9 cellular contexts compared by ENCODE assay signal in genomic region chr1:25774921-25775774, GRCh38. TPM values are rescaled to one million over a fixed set of nuclear protein-coding genes. Genes with fewer than 3 reads are reported as not detected.
A peak's percentile ranks its signal among the peaks of the same experiment; 100 is the strongest.
DNase-seq lines count a peak whose midpoint lies in the region; ATAC-seq and TF ChIP-seq lines count a peak whose summit lies in the region.
"Had no signal": no experiment of that assay in that cellular context is flagged by ENCODE, and none has a peak within 500 bp of the region (broad histone marks: within the 10 kb centered on the region; RNA-seq: fewer than 3 reads in every experiment).

No MANE protein-coding gene starts in this region.

- intact Hi-C loops in CD8-positive, alpha-beta T cell (cut with DNase I, micrococcal nuclease), result loop anchor here (1.0 to 5.0 kb wide), 13 partner anchors 9 to 345 kb away; partner anchors contain the start of genes MACO1 (in 1 of the 2), MAN1C1 (in 1 of the 2) and MTFR1L (in 1 of the 2)
- intact Hi-C loops in lower lobe of right lung (cut with DNase I), result no loop called here

- ATAC-seq in CD8-positive, alpha-beta T cell, result peak; percentile 86
- ATAC-seq in activated CD8-positive, alpha-beta memory T cell treated with anti-CD3 and anti-CD28 coated beads, Interleukin-2, amount 10 ng/mL, durations not matched to agents 7 days and 5 days, result peak; percentile 83
- ATAC-seq in lower lobe of right lung (peak; percentile 15 to 17), GM21367 (IDR thresholded peaks at IDR 0.05; ENCODE audit: unreplicated experiment) (no peak), HG03442 (IDR thresholded peaks at IDR 0.05; ENCODE audit: unreplicated experiment) (no peak), HG02840 (IDR thresholded peaks at IDR 0.05; ENCODE audit: low FRiP score, unreplicated experiment) (no peak)

- peak overlapping the region; percentile 92 for H3K27ac ChIP-seq in CD8-positive, alpha-beta T cell (ENCODE audit: low read depth, low read length)
- no peak overlapping the region for H3K27ac ChIP-seq in lower lobe of right lung
- peak overlapping the region; percentile 13 for H3K27ac ChIP-seq in temporal lobe (ENCODE audit: low read depth, low read length)

- H3K4me3 Mint-ChIP-seq in CD8-positive, alpha-beta T cell, result peak overlapping the region; percentile 83
- peak overlapping the region; percentile 6 for H3K4me3 Mint-ChIP-seq in activated CD8-positive, alpha-beta memory T cell treated with anti-CD3 and anti-CD28 coated beads, Interleukin-2, amount 10 ng/mL, durations not matched to agents 7 days and 5 days
- H3K4me3 Mint-ChIP-seq: natural killer cell treated with Interleukin-12 subunit alpha and Interleukin-12 subunit beta and Interleukin-15 and Interleukin-18, amount 100 ng/mL, for 72 hours had no signal

- H3K27me3 Mint-ChIP-seq in CD8-positive, alpha-beta T cell (ENCODE audit: low read depth), result no peaks in the 10 kb centered on the region
- peaks cover 7% of the 10 kb centered on the region for H3K27me3 Mint-ChIP-seq in activated CD8-positive, alpha-beta memory T cell treated with anti-CD3 and anti-CD28 coated beads, Interleukin-2, amount 10 ng/mL, durations not matched to agents 7 days and 5 days

- H3K4me3 ChIP-seq in CD8-positive, alpha-beta T cell (ENCODE audit: low read depth, low read length), result peak overlapping the region; percentile 59
- H3K4me3 ChIP-seq in lower lobe of right lung, result no peak overlapping the region

- POLR2A ChIA-PET in CD8-positive, alpha-beta T cell (lab: Charles Lee), result interaction anchor here (0.6 to 2.9 kb wide), 31 partner anchors 9 to 796 kb away, joined by 3 to 16 read pairs (median 5); partner anchors contain the start of genes MACO1, MAN1C1, MTFR1L and SELENON

- H3K36me3 ChIP-seq in CD8-positive, alpha-beta T cell (ENCODE audit: insufficient read depth, low read length), result peaks cover 17% of the 10 kb centered on the region
- H3K36me3 ChIP-seq in lower lobe of right lung, result peaks cover 24% of the 10 kb centered on the region

- peak overlapping the region; percentile 99 for H3K27ac Mint-ChIP-seq in CD8-positive, alpha-beta T cell
- H3K27ac Mint-ChIP-seq in activated CD8-positive, alpha-beta memory T cell treated with anti-CD3 and anti-CD28 coated beads, Interleukin-2, amount 10 ng/mL, durations not matched to agents 7 days and 5 days, result peak overlapping the region; percentile 39

- DNase-seq in CD8-positive, alpha-beta T cell, result peak; percentile 60 to 96 (median 84)
- DNase-seq in NCI-H2107 (lab: John Stamatoyannopoulos, UW) (peak; percentile 42), lower lobe of right lung (no peak)
- DNase-seq in activated CD8-positive, alpha-beta memory T cell treated with anti-CD3 and anti-CD28 coated beads, Interleukin-2, amount 10 ng/mL, durations not matched to agents 7 days and 5 days, result peak; percentile 86

- no peaks in the 10 kb centered on the region for H3K9me3 Mint-ChIP-seq in CD8-positive, alpha-beta T cell
- no peaks in the 10 kb centered on the region for H3K9me3 Mint-ChIP-seq in activated CD8-positive, alpha-beta memory T cell treated with anti-CD3 and anti-CD28 coated beads, Interleukin-2, amount 10 ng/mL, durations not matched to agents 7 days and 5 days (ENCODE audit: low read depth)
- H3K9me3 Mint-ChIP-seq: natural killer cell treated with Interleukin-12 subunit alpha and Interleukin-12 subunit beta and Interleukin-15 and Interleukin-18, amount 100 ng/mL, for 72 hours had no signal

- H3K4me1 Mint-ChIP-seq in CD8-positive, alpha-beta T cell (ENCODE audit: low read depth), result peaks cover 76% of the 10 kb centered on the region
- H3K4me1 Mint-ChIP-seq in activated CD8-positive, alpha-beta memory T cell treated with anti-CD3 and anti-CD28 coated beads, Interleukin-2, amount 10 ng/mL, durations not matched to agents 7 days and 5 days, result peaks cover 21% of the 10 kb centered on the region

- no peaks in the 10 kb centered on the region for H3K27me3 ChIP-seq in CD8-positive, alpha-beta T cell (ENCODE audit: insufficient read depth, low read length)
- H3K27me3 ChIP-seq in lower lobe of right lung (ENCODE audit: low read depth), result no peaks in the 10 kb centered on the region

- no peak for TF ChIP-seq CTCF in CD8-positive, alpha-beta T cell (IDR thresholded peaks at IDR 0.05)
- TF ChIP-seq CTCF in lower lobe of right lung (IDR thresholded peaks at IDR 0.05), result no peak

- peaks cover 63% of the 10 kb centered on the region for H3K4me1 ChIP-seq in CD8-positive, alpha-beta T cell (ENCODE audit: insufficient read depth, low read length)
- peaks cover 22% of the 10 kb centered on the region for H3K4me1 ChIP-seq in lower lobe of right lung

- no peaks in the 10 kb centered on the region for H3K9me3 ChIP-seq in CD8-positive, alpha-beta T cell (ENCODE audit: low read length)
- H3K9me3 ChIP-seq in lower lobe of right lung, result no peaks in the 10 kb centered on the region

- peaks cover 49% of the 10 kb centered on the region for H3K36me3 Mint-ChIP-seq in CD8-positive, alpha-beta T cell
- H3K36me3 Mint-ChIP-seq in activated CD8-positive, alpha-beta memory T cell treated with anti-CD3 and anti-CD28 coated beads, Interleukin-2, amount 10 ng/mL, durations not matched to agents 7 days and 5 days, result no peaks in the 10 kb centered on the region
- H3K36me3 Mint-ChIP-seq: natural killer cell treated with Interleukin-12 subunit alpha and Interleukin-12 subunit beta and Interleukin-15 and Interleukin-18, amount 100 ng/mL, for 72 hours had no signal

- CTCF ChIA-PET in CD8-positive, alpha-beta T cell (lab: Charles Lee), result interaction anchor here (0.7 to 2.8 kb wide), 20 partner anchors 11 to 257 kb away, joined by 3 to 14 read pairs (median 4); partner anchors contain the start of genes MAN1C1 and SELENON
- CTCF ChIA-PET in activated CD8-positive, alpha-beta memory T cell treated with anti-CD3 and anti-CD28 coated beads, Interleukin-2, amount 10 ng/mL, durations not matched to agents 7 days and 5 days (lab: Charles Lee), result interaction anchor here (0.9 to 1.6 kb wide), 10 partner anchors 19 to 255 kb away, joined by 3 to 7 read pairs (median 3); no protein-coding TSS in a partner anchor

RNA-seq across cellular contexts. Expression of gene SELENON, which starts 24.8 kb away (rescaled TPM):
- total RNA-seq in CD8-positive, alpha-beta T cell, result 10 to 100 TPM; 18.9 to 20.2 TPM
- 1 to 10 TPM; 2.7 to 2.9 TPM for total RNA-seq in activated CD8-positive, alpha-beta memory T cell treated with anti-CD3 and anti-CD28 coated beads, Interleukin-2, amount 10 ng/mL, durations not matched to agents 7 days and 5 days
- total RNA-seq in lower lobe of right lung, result 83.4 TPM
- total RNA-seq in temporal lobe, result 16.5 TPM

RNA-seq across cellular contexts. Expression of gene MTFR1L, which starts 44.6 kb away (rescaled TPM):
- total RNA-seq in CD8-positive, alpha-beta T cell, result 10 to 100 TPM; 22.9 to 25.7 TPM
- total RNA-seq in activated CD8-positive, alpha-beta memory T cell treated with anti-CD3 and anti-CD28 coated beads, Interleukin-2, amount 10 ng/mL, durations not matched to agents 7 days and 5 days, result 10 to 100 TPM; 28.9 to 31.2 TPM
- total RNA-seq in lower lobe of right lung, result 51.1 TPM
- total RNA-seq in temporal lobe, result 31.2 TPM

Comparison
In these comparisons a context has a peak if more than half of its experiments do, and no peak if none do; other contexts are left out.
1. ATAC-seq: peak in CD8-positive, alpha-beta T cell (single experiment), activated CD8-positive, alpha-beta memory T cell treated with anti-CD3 and anti-CD28 coated beads, Interleukin-2, amount 10 ng/mL, durations not matched to agents 7 days and 5 days (single experiment) and lower lobe of right lung (2 of 2); none in GM21367 (single experiment), HG03442 (single experiment) and HG02840 (single experiment).